11 cellular contexts compared by ENCODE assay signal in the genomic region with DNA sequence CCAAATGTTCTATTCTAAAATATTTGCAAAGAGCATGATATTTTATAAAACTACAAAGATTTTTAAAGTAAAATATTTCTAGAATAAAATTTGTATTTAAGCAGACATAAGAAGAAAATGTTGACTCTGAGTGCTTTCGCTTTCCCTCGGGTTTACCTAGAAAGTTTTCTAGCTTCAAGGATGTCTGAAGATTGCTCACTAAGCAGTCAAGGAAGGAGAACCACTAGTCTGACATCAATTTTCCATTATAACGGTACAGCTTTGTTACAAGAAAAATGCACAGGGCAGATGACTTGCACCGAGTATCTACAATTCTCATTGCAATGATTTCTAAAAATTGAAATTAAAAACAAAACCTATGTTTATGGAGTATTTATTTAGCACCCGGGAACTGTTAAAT. TPM values are rescaled to one million over a fixed set of nuclear protein-coding genes. Genes with fewer than 3 reads are reported as not detected.
DNase-seq lines count a peak whose midpoint lies in the region; ATAC-seq lines count a peak whose summit lies in the region.
"Had no signal": no experiment of that assay in that cellular context is flagged by ENCODE, and none has a peak within 500 bp of the region (broad histone marks: within the 10 kb centered on the region; RNA-seq: fewer than 3 reads in every experiment).

No MANE protein-coding gene starts in this region.

- ATAC-seq in GM18508 (IDR thresholded peaks at IDR 0.05; ENCODE audit: insufficient read depth, unreplicated experiment): peak; percentile 40
- peak; percentile 54 for ATAC-seq in GM21360 (IDR thresholded peaks at IDR 0.05; ENCODE audit: unreplicated experiment)
- peak; percentile 54 for ATAC-seq in HG03159 (IDR thresholded peaks at IDR 0.05; ENCODE audit: unreplicated experiment)
- ATAC-seq in left colon: no peak

- peak overlapping the region; percentile 22 for H3K4me3 Mint-ChIP-seq in activated naive CD8-positive, alpha-beta T cell

- intact Hi-C loops in left colon (cut with DNase I, micrococcal nuclease): no loop called here

- no peaks in the 10 kb centered on the region for H3K9me3 Mint-ChIP-seq in activated naive CD8-positive, alpha-beta T cell (ENCODE audit: low read depth)

- no peak for DNase-seq in MV-4-11 (lab: John Stamatoyannopoulos, UW)
- DNase-seq in NCI-H1092 treated with DMSO at 0.1 percent for 48 hours (lab: John Stamatoyannopoulos, UW): no peak
- DNase-seq in left colon: no peak
- no peak for DNase-seq in NCI-H2227 treated with DMSO at 0.1 percent for 48 hours (lab: John Stamatoyannopoulos, UW)
- DNase-seq: caudate nucleus, head of caudate nucleus had no signal

- peaks cover 33% of the 10 kb centered on the region for H3K4me1 Mint-ChIP-seq in activated naive CD8-positive, alpha-beta T cell (ENCODE audit: low read depth)

- no peaks in the 10 kb centered on the region for H3K27me3 Mint-ChIP-seq in activated naive CD8-positive, alpha-beta T cell

- H3K27ac Mint-ChIP-seq in activated naive CD8-positive, alpha-beta T cell: peak overlapping the region; percentile 93

- peaks cover 6% of the 10 kb centered on the region for H3K36me3 Mint-ChIP-seq in activated naive CD8-positive, alpha-beta T cell

RNA-seq across cellular contexts. Expression of gene GPR15, which starts 14.2 kb away (rescaled TPM):
- 1 to 10 TPM; 2.4 to 6.1 TPM for total RNA-seq in left colon
- total RNA-seq: NCI-H460 had no signal

RNA-seq across cellular contexts. Expression of gene CLDND1, which starts 23.2 kb away (rescaled TPM):
- total RNA-seq in left colon: 10 to 100 TPM; 47.5 to 70.9 TPM

RNA-seq across cellular contexts. Expression of gene CPOX, which starts 47.5 kb away (rescaled TPM):
- 10 to 100 TPM; 15.6 to 16.3 TPM for total RNA-seq in left colon

RNA-seq across cellular contexts. Expression of gene OR5K2, which starts 48.5 kb away (rescaled TPM):
- not detected for total RNA-seq in left colon
- total RNA-seq: NCI-H460 had no signal
